Comparison of ENCODE assay signal across 9 cellular contexts in the genomic region with DNA sequence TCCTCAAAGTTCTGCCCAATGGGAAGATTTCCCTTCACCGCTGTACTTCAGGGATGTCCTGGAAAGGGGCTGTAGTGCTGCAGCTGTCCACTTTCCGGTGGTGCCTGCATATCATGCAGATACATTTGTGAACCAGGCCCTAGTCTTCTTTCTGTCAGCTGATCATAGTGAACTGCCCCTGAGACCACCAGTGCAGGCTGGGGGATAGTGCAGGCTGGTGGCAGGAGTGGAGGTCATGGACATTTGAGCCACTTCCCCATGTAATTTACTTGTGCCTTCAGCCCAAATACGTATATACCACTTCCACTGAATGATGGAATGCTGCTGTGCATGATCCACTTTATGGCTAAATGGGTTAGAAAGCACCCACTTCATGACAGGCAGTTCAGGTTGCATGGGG.
"Had no signal": no experiment of that assay in that cellular context is flagged by ENCODE, and none has a peak within 500 bp of the region (broad histone marks: within the 10 kb centered on the region; RNA-seq: fewer than 3 reads in every experiment).

No MANE protein-coding gene starts in this region.

- ATAC-seq: HCT116, HepG2 had no signal

- DNase-seq: GM23248, GOT3, H7, HFFc6 had no signal

- H3K27ac ChIP-seq: GM23248, HL-60 had no signal

- H3K4me1 ChIP-seq: HAP-1 had no signal

- H3K36me3 ChIP-seq: HAP-1 had no signal

- H3K9me3 ChIP-seq: HAP-1 had no signal

- H3K9me3 Mint-ChIP-seq: HFFc6 had no signal

- H3K4me3 ChIP-seq: GM23248, HAP-1 had no signal

- H3K4me3 Mint-ChIP-seq: HFFc6, IgD-negative memory B cell had no signal

- H3K27ac Mint-ChIP-seq: HFFc6, IgD-negative memory B cell had no signal
